In the genomic region with DNA sequence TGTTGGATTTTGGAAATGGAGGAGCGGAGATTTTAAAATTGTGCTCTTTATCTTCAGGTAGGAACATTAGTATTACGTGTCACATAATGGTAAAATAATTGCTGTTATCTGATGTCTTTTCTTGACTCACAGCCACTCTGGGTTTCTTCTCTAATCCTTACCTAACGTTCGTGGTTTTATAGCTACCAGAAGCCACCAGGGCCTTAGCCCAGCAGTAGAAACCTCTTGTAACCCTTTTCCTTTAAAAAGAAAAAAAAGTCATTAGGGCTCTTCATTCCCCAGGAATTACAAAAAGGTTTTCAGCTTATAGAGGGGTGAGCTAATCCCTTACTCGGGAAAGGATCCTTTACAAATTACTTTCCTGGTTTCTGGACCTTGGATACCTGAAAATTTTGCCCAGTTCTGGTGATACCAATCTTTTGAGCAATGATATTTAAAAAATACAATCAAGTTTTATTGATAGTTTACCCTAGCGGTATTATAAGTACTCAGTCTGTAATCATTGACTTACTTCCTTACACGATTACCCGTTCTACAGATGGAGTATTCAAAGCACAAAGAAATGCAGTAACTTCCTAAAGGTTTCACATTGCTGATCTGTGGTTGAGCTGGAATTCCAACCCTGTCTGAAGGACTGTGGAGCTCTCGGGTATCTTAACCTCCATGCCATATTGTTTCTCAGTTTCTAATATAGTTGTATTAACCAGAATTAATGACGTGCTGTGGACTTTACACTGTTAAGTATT, we compare ENCODE assay signal across 8 cellular contexts. TPM values are rescaled to one million over a fixed set of nuclear protein-coding genes. Genes with fewer than 3 reads are reported as not detected.
DNase-seq lines count a peak whose midpoint lies in the region; ATAC-seq and TF ChIP-seq lines count a peak whose summit lies in the region.

No MANE protein-coding gene starts in this region.

- H3K27ac ChIP-seq in left lung, result peak overlapping the region; percentile 99
- peak overlapping the region; percentile 99 to 100 for H3K27ac ChIP-seq in thoracic aorta

- intact Hi-C loops in left lung (cut with DNase I), result no loop called here

- H3K36me3 ChIP-seq in BE2C, result no peaks in the 10 kb centered on the region
- peaks cover 0 to 15% of the 10 kb centered on the region in 2 donors for H3K36me3 ChIP-seq in left lung
- H3K36me3 ChIP-seq in thoracic aorta, result peaks cover 13% of the 10 kb centered on the region

- in situ Hi-C loops in astrocyte of the spinal cord (cut with HindIII; ENCODE audit: low sequenced_read_pairs), result no loop called here

- H3K9me3 ChIP-seq in BE2C, result no peaks in the 10 kb centered on the region
- no peaks in the 10 kb centered on the region for H3K9me3 ChIP-seq in left lung
- H3K9me3 ChIP-seq in thoracic aorta, result no peaks in the 10 kb centered on the region

- DNase-seq in BE2C (no peak), HT1080 (ENCODE audit: low read depth) (peak; percentile 44), astrocyte of the spinal cord (ENCODE audit: low read depth, low spot score) (peak; percentile 76), left lung (no peak), thoracic aorta (ENCODE audit: low spot score) (no peak)

- ATAC-seq in left lung, result peak; percentile 2
- no peak for ATAC-seq in thoracic aorta (ENCODE audit: insufficient number of reproducible peaks, low FRiP score, low read depth)
- no peak for ATAC-seq in HG02852 (IDR thresholded peaks at IDR 0.05; ENCODE audit: unreplicated experiment)
- ATAC-seq in GM18498 (IDR thresholded peaks at IDR 0.05; ENCODE audit: unreplicated experiment), result no peak
- ATAC-seq in GM18870 (IDR thresholded peaks at IDR 0.05; ENCODE audit: unreplicated experiment), result no peak

- TF ChIP-seq CTCF in BE2C (IDR thresholded peaks at IDR 0.05; ENCODE audit: low read depth, low read length), result no peak
- no peak for TF ChIP-seq CTCF in astrocyte of the spinal cord (IDR thresholded peaks at IDR 0.05; ENCODE audit: low read depth, low read length)
- TF ChIP-seq CTCF in left lung (IDR thresholded peaks at IDR 0.05), result no peak
- no peak for TF ChIP-seq CTCF in thoracic aorta (IDR thresholded peaks at IDR 0.05)

- no peaks in the 10 kb centered on the region for H3K4me1 ChIP-seq in BE2C
- H3K4me1 ChIP-seq in left lung, result peaks cover 0 to 38% of the 10 kb centered on the region in 2 donors
- H3K4me1 ChIP-seq in thoracic aorta (ENCODE audit: control insufficient read depth in 1 of 2, low read depth in 2 of 2), result peaks cover 17 to 19% of the 10 kb centered on the region in 2 donors

- H3K27me3 ChIP-seq in BE2C (peaks cover 5% of the 10 kb centered on the region; the same call in 1 of the 2 replicates), left lung (no peaks in the 10 kb centered on the region), thoracic aorta (replicated peaks; ENCODE audit: insufficient read depth) (no peaks in the 10 kb centered on the region)

- H3K4me3 ChIP-seq in BE2C (ENCODE audit: low read depth, low read length), result peak overlapping the region; percentile 76
- peak overlapping the region; percentile 66 for H3K4me3 ChIP-seq in astrocyte of the spinal cord (ENCODE audit: low read depth, low read length)
- H3K4me3 ChIP-seq in left lung, result peak overlapping the region; percentile 73 to 82
- peak overlapping the region; percentile 98 for H3K4me3 ChIP-seq in thoracic aorta

RNA-seq across cellular contexts. Expression of a gene that starts 1.6 kb away (rescaled TPM):
- 11.4 TPM for polyA plus RNA-seq in BE2C (2012; ENCODE audit: insufficient read depth, insufficient read length, low read depth)
- total RNA-seq in HT1080 (2014; rRNA removed; shearing (Covaris generic)), result 2.3 and 3.9 TPM in 2 replicates
- 18.9 and 19.0 TPM in 2 replicates for polyA plus RNA-seq in HT1080 (2015; cell fraction: cytosol; rRNA removed)
- 18.6 and 21.0 TPM in 2 replicates for polyA plus RNA-seq in HT1080 (2015; cell fraction: nucleus; rRNA removed)
- 10 to 100 TPM; 49.0 to 68.4 TPM for total RNA-seq in left lung
- 100 to 1,000 TPM in 1 of 2 donors, 10 to 100 TPM in 1; 86.1 to 114 TPM for total RNA-seq in thoracic aorta

RNA-seq across cellular contexts. Expression of a gene that starts 35.5 kb away (rescaled TPM):
- polyA plus RNA-seq in BE2C (2012; ENCODE audit: insufficient read depth, insufficient read length, low read depth), result not detected
- total RNA-seq in HT1080 (2014; rRNA removed; shearing (Covaris generic)), result 0.07 TPM in 1 of 2 replicates, not detected in the other
- polyA plus RNA-seq in HT1080 (2015; cell fraction: cytosol; rRNA removed), result 0.02 TPM in 1 of 2 replicates, not detected in the other
- not detected in 2 replicates for polyA plus RNA-seq in HT1080 (2015; cell fraction: nucleus; rRNA removed)
- total RNA-seq in left lung (1 to 10 TPM; 1.9 to 2.0 TPM), thoracic aorta (1 to 10 TPM in 1 of 2 donors, not detected in 1; 2.8 TPM)

RNA-seq across cellular contexts. Expression of a gene that starts 42.4 kb away (rescaled TPM):
- not detected for polyA plus RNA-seq in BE2C (2012; ENCODE audit: insufficient read depth, insufficient read length, low read depth)
- total RNA-seq in HT1080 (2014; rRNA removed; shearing (Covaris generic)), result not detected in 2 replicates
- 0.23 TPM in 1 of 2 replicates, not detected in the other for polyA plus RNA-seq in HT1080 (2015; cell fraction: cytosol; rRNA removed)
- polyA plus RNA-seq in HT1080 (2015; cell fraction: nucleus; rRNA removed), result 0.10 and 0.24 TPM in 2 replicates
- total RNA-seq in left lung (10 to 100 TPM; 52.2 to 63.6 TPM), thoracic aorta (1 to 10 TPM; 1.4 to 2.8 TPM)

Comparison
In these comparisons a context has a peak if more than half of its experiments do, and no peak if none do; other contexts are left out.
1. DNase-seq: peak in HT1080 (single experiment) and astrocyte of the spinal cord (single experiment); none in BE2C (single experiment), left lung (0 of 2) and thoracic aorta (single experiment).
2. RNA of a gene that starts 1.6 kb away (total RNA-seq): 86.1 to 114 TPM in thoracic aorta and 49.0 to 68.4 TPM in left lung; 2.3 to 3.9 TPM in HT1080; every median in the first group is over 10 times any median in the second.
3. RNA of a gene that starts 42.4 kb away (total RNA-seq): 52.2 to 63.6 TPM in left lung; 1.4 to 2.8 TPM in thoracic aorta and not detected in HT1080; every median in the first group is over 10 times any median in the second.
4. Peak in every context shown above with its lines, with median percentiles within 50 percentile points of each other: H3K4me3 ChIP-seq.